In genomic region chr20:17507032-17507431, GRCh38 we compare ENCODE assay signal across 1 cellular context.
TF ChIP-seq lines count a peak whose summit lies in the region.

No MANE protein-coding gene starts in this region.

TF ChIP-seq in K562, 482 proteins besides CTCF, POLR2A, EP300 and RAD21 (continued from another document):
- no peak for TF ChIP-seq RBM25 (IDR thresholded peaks at IDR 0.05; ENCODE audit: low read depth, low read length, severe bottlenecking)
- no peak for TF ChIP-seq NR2F6 (CRISPR knock-in tag; IDR thresholded peaks at IDR 0.05)
- no peak for TF ChIP-seq SRF (CRISPR knock-in tag; IDR thresholded peaks at IDR 0.05)
